ENCODE assay signal across 5 cellular contexts in genomic region chr11:734541-734940, GRCh38. TPM values are rescaled to one million over a fixed set of nuclear protein-coding genes. Genes with fewer than 3 reads are reported as not detected.
DNase-seq lines count a peak whose midpoint lies in the region; FAIRE-seq and TF ChIP-seq lines count a peak whose summit lies in the region.
"Not testable (repeated sequence)": the region's sequence is repeated elsewhere in the genome, so short reads cannot be mapped to it uniquely, and the experiment has no call there.

No MANE protein-coding gene starts in this region.

- H3K27ac Mint-ChIP-seq in Caco-2 (ENCODE audit: unreplicated experiment) (peak overlapping the region; percentile 19), astrocyte (ENCODE audit: unreplicated experiment) (peak overlapping the region; percentile 18), type B pancreatic cell (peak overlapping the region; percentile 78)

- not testable (repeated sequence) for H3K27me3 ChIP-seq in Caco-2 (replicated peaks; ENCODE audit: control insufficient read depth, insufficient read depth, low read length); NT2/D1 (ENCODE audit: insufficient read depth, insufficient read length); astrocyte (ENCODE audit: insufficient read depth, low read length)
- H3K27me3 ChIP-seq in osteoblast (ENCODE audit: insufficient read depth, low read length) = peaks cover 15% of the 10 kb centered on the region

- BruUV-seq in Caco-2 (replicated peaks; lab: Mats Ljungman, UMichigan) = not testable (repeated sequence)

- not testable (repeated sequence) for H3K27me3 Mint-ChIP-seq in Caco-2 (ENCODE audit: insufficient read depth, unreplicated experiment)
- peaks cover 28% of the 10 kb centered on the region for H3K27me3 Mint-ChIP-seq in astrocyte (ENCODE audit: low read depth, unreplicated experiment)
- H3K27me3 Mint-ChIP-seq in type B pancreatic cell = peaks cover 13% of the 10 kb centered on the region

- CTCF ChIA-PET in Caco-2 (lab: Charles Lee) = not testable (repeated sequence)

- FAIRE-seq in astrocyte (lab: Jason Lieb, UNC) = not testable (repeated sequence)

- peak overlapping the region; percentile 4 for H3K9ac ChIP-seq in NT2/D1 (ENCODE audit: insufficient read length, low read depth)
- not testable (repeated sequence) for H3K9ac ChIP-seq in astrocyte (ENCODE audit: low read length)

- H3K4me3 ChIP-seq in Caco-2 (ENCODE audit: low read depth, low read length); NT2/D1 (ENCODE audit: insufficient read length, low read depth); astrocyte (ENCODE audit: insufficient read depth, low read depth, low read length); osteoblast (ENCODE audit: insufficient read depth, low read length): not testable (repeated sequence)

- not testable (repeated sequence) for H3K4me3 Mint-ChIP-seq in Caco-2 (ENCODE audit: unreplicated experiment); astrocyte (ENCODE audit: unreplicated experiment)
- peak overlapping the region; percentile 39 for H3K4me3 Mint-ChIP-seq in type B pancreatic cell

- not testable (repeated sequence) for H4K20me1 ChIP-seq in astrocyte (ENCODE audit: insufficient read depth, low read length); osteoblast (ENCODE audit: insufficient read depth, low read length)

- not testable (repeated sequence) for H3K27ac ChIP-seq in astrocyte (ENCODE audit: low read depth, low read length); osteoblast (ENCODE audit: low read depth, low read length)

- H3K9me3 ChIP-seq in Caco-2; NT2/D1 (ENCODE audit: insufficient read depth, low read length); astrocyte (ENCODE audit: insufficient read depth, low read depth, low read length); osteoblast (ENCODE audit: low read depth, low read length): not testable (repeated sequence)

- not testable (repeated sequence) for H3K36me3 ChIP-seq in Caco-2 (ENCODE audit: control insufficient read depth, insufficient read depth, low read length); NT2/D1 (ENCODE audit: insufficient read depth, insufficient read length, low read length); astrocyte (ENCODE audit: insufficient read depth, low read length); osteoblast (ENCODE audit: insufficient read depth, low read length)

- not testable (repeated sequence) for H3K79me2 ChIP-seq in astrocyte (ENCODE audit: insufficient read depth, low read length); osteoblast (ENCODE audit: insufficient read depth, low read length)

- POLR2A ChIA-PET in Caco-2 (lab: Charles Lee) = not testable (repeated sequence)

- H3K36me3 Mint-ChIP-seq in Caco-2 (ENCODE audit: insufficient read depth, unreplicated experiment) = peaks cover 42% of the 10 kb centered on the region
- H3K36me3 Mint-ChIP-seq in astrocyte (ENCODE audit: low read depth, unreplicated experiment); type B pancreatic cell: not testable (repeated sequence)

- not testable (repeated sequence) for TF ChIP-seq CTCF in Caco-2 (IDR thresholded peaks at IDR 0.05; ENCODE audit: insufficient read depth in 1 of 2, low read depth in 1 of 2, low read length in 1 of 2, severe bottlenecking in 1 of 2, unreplicated experiment in 1 of 2); astrocyte (IDR thresholded peaks at IDR 0.05; ENCODE audit: insufficient read depth, low read depth, low read length); osteoblast (IDR thresholded peaks at IDR 0.05; ENCODE audit: extremely low read depth, low read depth, low read length); type B pancreatic cell (conservative IDR thresholded peaks at IDR 0.05)

- not testable (repeated sequence) for H3K9me3 Mint-ChIP-seq in Caco-2 (ENCODE audit: unreplicated experiment); astrocyte (ENCODE audit: unreplicated experiment); type B pancreatic cell

- DNase-seq in Caco-2; NT2/D1 (ENCODE audit: low read depth, low spot score); astrocyte (ENCODE audit: low read depth); type B pancreatic cell (ENCODE audit: extremely low spot score, unreplicated experiment): not testable (repeated sequence)
- peak; percentile 22 for DNase-seq in osteoblast (ENCODE audit: insufficient read length, low spot score, missing footprints)

- not testable (repeated sequence) for H3K4me2 ChIP-seq in astrocyte (ENCODE audit: low read length); osteoblast (ENCODE audit: insufficient read depth, low read length)

- intact Hi-C loops in Caco-2 (cut with micrococcal nuclease; ENCODE audit: unreplicated experiment) = not testable (repeated sequence)

- not testable (repeated sequence) for H2AFZ ChIP-seq in astrocyte (ENCODE audit: low read depth, low read length); osteoblast (ENCODE audit: low read length)

- peaks cover 26% of the 10 kb centered on the region for H3K4me1 Mint-ChIP-seq in Caco-2 (ENCODE audit: low read depth, unreplicated experiment)
- not testable (repeated sequence) for H3K4me1 Mint-ChIP-seq in astrocyte (ENCODE audit: low read depth, unreplicated experiment)
- H3K4me1 Mint-ChIP-seq in type B pancreatic cell (ENCODE audit: unreplicated experiment) = peaks cover 16% of the 10 kb centered on the region

- H3K4me1 ChIP-seq in Caco-2 = peaks cover 30% of the 10 kb centered on the region
- not testable (repeated sequence) for H3K4me1 ChIP-seq in NT2/D1 (ENCODE audit: insufficient read depth, insufficient read length); astrocyte (ENCODE audit: insufficient read depth, low read length); osteoblast (ENCODE audit: insufficient read depth, low read length)

RNA-seq across cellular contexts. Expression of gene TALDO1, which starts 12.7 kb away (rescaled TPM):
- total RNA-seq in Caco-2 (2022) = 293 and 300 TPM in 2 replicates
- total RNA-seq in astrocyte = 150 and 155 TPM in 2 replicates
- total RNA-seq in osteoblast = 204 TPM in 2 replicates
- 189 and 288 TPM in 2 replicates for total RNA-seq in type B pancreatic cell (ENCODE audit: low replicate concordance)

RNA-seq across cellular contexts. Expression of gene EPS8L2, which starts 28.5 kb away (rescaled TPM):
- 203 and 224 TPM in 2 replicates for total RNA-seq in Caco-2 (2022)
- 103 and 129 TPM in 2 replicates for total RNA-seq in astrocyte
- 29.7 and 30.1 TPM in 2 replicates for total RNA-seq in osteoblast
- 218 and 497 TPM in 2 replicates for total RNA-seq in type B pancreatic cell (ENCODE audit: low replicate concordance)

RNA-seq across cellular contexts. Expression of gene TMEM80, which starts 38.9 kb away (rescaled TPM):
- total RNA-seq in Caco-2 (2022) (70.3 and 74.7 TPM in 2 replicates), astrocyte (16.1 and 18.4 TPM in 2 replicates), osteoblast (17.4 and 21.2 TPM in 2 replicates), type B pancreatic cell (ENCODE audit: low replicate concordance) (23.2 and 37.4 TPM in 2 replicates)

RNA-seq across cellular contexts. Expression of gene DEAF1, which starts 39.5 kb away (rescaled TPM):
- total RNA-seq in Caco-2 (2022) = 50.6 and 56.6 TPM in 2 replicates
- 44.1 and 48.9 TPM in 2 replicates for total RNA-seq in astrocyte
- total RNA-seq in osteoblast = 38.0 and 44.2 TPM in 2 replicates
- 41.0 and 48.1 TPM in 2 replicates for total RNA-seq in type B pancreatic cell (ENCODE audit: low replicate concordance)

RNA-seq across cellular contexts. Expression of gene GATD1, which starts 42.7 kb away (rescaled TPM):
- total RNA-seq in Caco-2 (2022) (85.0 and 91.5 TPM in 2 replicates), astrocyte (51.9 and 60.0 TPM in 2 replicates), osteoblast (31.5 and 37.3 TPM in 2 replicates), type B pancreatic cell (ENCODE audit: low replicate concordance) (80.1 and 80.9 TPM in 2 replicates)

Comparison
In these comparisons a context has a peak if more than half of its experiments do, and no peak if none do; other contexts are left out.
1. H3K27ac Mint-ChIP-seq: peak in every context shown above with its lines; median percentile 78 in type B pancreatic cell; 19 in Caco-2; 18 in astrocyte.